Comparison of ENCODE assay signal across 8 cellular contexts in genomic region chr1:160108888-160109662, GRCh38. TPM values are rescaled to one million over a fixed set of nuclear protein-coding genes. Genes with fewer than 3 reads are reported as not detected.
DNase-seq lines count a peak whose midpoint lies in the region; ATAC-seq and TF ChIP-seq lines count a peak whose summit lies in the region.

No MANE protein-coding gene starts in this region.

- peak overlapping the region; percentile 41 for H3K4me3 Mint-ChIP-seq in type B pancreatic cell

- peaks cover 56% of the 10 kb centered on the region for H3K4me1 Mint-ChIP-seq in type B pancreatic cell (ENCODE audit: unreplicated experiment)

- H3K4me3 ChIP-seq in NT2/D1 (ENCODE audit: insufficient read length, low read depth), result no peak overlapping the region
- no peak overlapping the region for H3K4me3 ChIP-seq in body of pancreas

- ATAC-seq in body of pancreas (peak; percentile 41), GM21515 (IDR thresholded peaks at IDR 0.05; ENCODE audit: unreplicated experiment) (no peak), esophagus mucosa (no peak)

- intact Hi-C loops in body of pancreas (cut with DNase I), result loop anchor here (10.0 kb wide), 1 partner anchor 266 kb away; no protein-coding TSS in a partner anchor

- H3K36me3 Mint-ChIP-seq in type B pancreatic cell, result no peaks in the 10 kb centered on the region

- no peaks in the 10 kb centered on the region for H3K9me3 Mint-ChIP-seq in type B pancreatic cell

- WGBS in body of pancreas, 2 donors, result 24 to 34% methylated on average over 5 to 6 of the region's 6 CpGs

- TF ChIP-seq CTCF in body of pancreas (IDR thresholded peaks at IDR 0.05) (peak in 6 of 7 experiments; percentile 15 to 46 (median 40)), type B pancreatic cell (conservative IDR thresholded peaks at IDR 0.05) (peak; percentile 77)

- H3K4me1 ChIP-seq in NT2/D1 (ENCODE audit: insufficient read depth, insufficient read length), result peaks cover 22% of the 10 kb centered on the region
- H3K4me1 ChIP-seq in body of pancreas, result no peaks in the 10 kb centered on the region

- TF ChIP-seq POLR2A in body of pancreas (IDR thresholded peaks at IDR 0.05), result no peak

- peak overlapping the region; percentile 21 for H3K9ac ChIP-seq in NT2/D1 (ENCODE audit: insufficient read length, low read depth)

- peaks cover 7% of the 10 kb centered on the region for H3K27me3 Mint-ChIP-seq in type B pancreatic cell

- DNase-seq in SIG-M5 treated with dmso at 0.1 percent for 504 hours (lab: John Stamatoyannopoulos, UW; ENCODE audit: unreplicated experiment) (peak; percentile 62), SIG-M5 (lab: John Stamatoyannopoulos, UW) (no peak), NT2/D1 (ENCODE audit: low read depth, low spot score) (peak; percentile 67), body of pancreas (peak in 3 of 4 donors; percentile 38 to 44 (median 38)), type B pancreatic cell (ENCODE audit: extremely low spot score, unreplicated experiment) (no peak)

- peak overlapping the region; percentile 53 for H3K27ac Mint-ChIP-seq in type B pancreatic cell

- peaks cover 3% of the 10 kb centered on the region for H3K27me3 ChIP-seq in NT2/D1 (ENCODE audit: insufficient read depth, insufficient read length)
- no peaks in the 10 kb centered on the region for H3K27me3 ChIP-seq in body of pancreas
- no peaks in the 10 kb centered on the region for H3K27me3 ChIP-seq in layer of hippocampus (ENCODE audit: control insufficient read depth, insufficient read depth, low read length)

- H3K9me3 ChIP-seq in NT2/D1 (ENCODE audit: insufficient read depth, low read length) (no peaks in the 10 kb centered on the region), body of pancreas (no peaks in the 10 kb centered on the region)

- H3K27ac ChIP-seq in body of pancreas (no peak overlapping the region), layer of hippocampus (ENCODE audit: low read depth, low read length) (peak overlapping the region; percentile 5)

- no peaks in the 10 kb centered on the region for H3K36me3 ChIP-seq in NT2/D1 (ENCODE audit: insufficient read depth, insufficient read length, low read length)
- H3K36me3 ChIP-seq in body of pancreas (replicated peaks in 1 of 2; ENCODE audit: insufficient read depth in 1 of 2, low read depth in 2 of 2), result no peaks in the 10 kb centered on the region

RNA-seq across cellular contexts. Expression of gene ATP1A2, which starts 6.5 kb away (rescaled TPM):
- total RNA-seq in body of pancreas, result 10 to 100 TPM in 1 of 2 donors, 1 to 10 TPM in 1; 1.6 to 41.2 TPM
- 0.26 and 14.5 TPM in 2 replicates for total RNA-seq in type B pancreatic cell (ENCODE audit: low replicate concordance)
- 0.80 TPM for total RNA-seq in esophagus mucosa

RNA-seq across cellular contexts. Expression of gene IGSF8, which starts 10.7 kb away (rescaled TPM):
- total RNA-seq in body of pancreas (10 to 100 TPM; 18.4 to 46.8 TPM), type B pancreatic cell (ENCODE audit: low replicate concordance) (27.7 and 33.2 TPM in 2 replicates), esophagus mucosa (13.7 TPM)

RNA-seq across cellular contexts. Expression of gene KCNJ9, which starts 27.7 kb away (rescaled TPM):
- total RNA-seq in body of pancreas (not detected), type B pancreatic cell (ENCODE audit: low replicate concordance) (not detected in 2 replicates), esophagus mucosa (not detected)

RNA-seq across cellular contexts. Expression of gene KCNJ10, which starts 39.1 kb away (rescaled TPM):
- total RNA-seq in body of pancreas (not detected), type B pancreatic cell (ENCODE audit: low replicate concordance) (not detected in 2 replicates), esophagus mucosa (not detected)

RNA-seq across cellular contexts. Expression of gene ATP1A4, which starts 42.3 kb away (rescaled TPM):
- not detected for total RNA-seq in body of pancreas
- total RNA-seq in type B pancreatic cell (ENCODE audit: low replicate concordance), result 0.27 and 1.3 TPM in 2 replicates
- not detected for total RNA-seq in esophagus mucosa

Comparison
In these comparisons a context has a peak if more than half of its experiments do, and no peak if none do; other contexts are left out.
1. DNase-seq: peak in SIG-M5 treated with dmso at 0.1 percent for 504 hours (single experiment), NT2/D1 (single experiment) and body of pancreas (3 of 4); none in SIG-M5 (single experiment) and type B pancreatic cell (single experiment).